In the genomic region with DNA sequence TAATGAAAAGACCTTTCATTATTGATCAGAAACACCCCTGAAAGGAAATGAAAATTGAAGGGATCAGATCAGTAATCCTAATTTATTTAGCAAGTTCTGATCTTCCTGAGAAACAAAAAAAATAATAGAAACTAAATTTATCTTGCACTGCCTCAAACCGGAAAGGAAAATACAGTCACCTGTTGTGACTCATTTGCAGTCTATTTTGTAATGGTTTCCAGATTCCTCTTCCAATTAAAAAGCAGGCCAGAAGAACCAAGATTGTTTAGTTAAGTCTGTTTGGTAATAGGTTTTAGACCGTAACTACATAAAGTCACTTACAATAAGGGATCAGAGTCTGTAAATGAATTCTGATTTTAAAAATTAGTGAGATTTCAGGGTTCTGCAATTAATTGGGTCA, we compare ENCODE assay signal across 14 cellular contexts. TPM values are rescaled to one million over a fixed set of nuclear protein-coding genes. Genes with fewer than 3 reads are reported as not detected.
DNase-seq lines count a peak whose midpoint lies in the region; ATAC-seq and TF ChIP-seq lines count a peak whose summit lies in the region.
"Had no signal": no experiment of that assay in that cellular context is flagged by ENCODE, and none has a peak within 500 bp of the region (broad histone marks: within the 10 kb centered on the region; RNA-seq: fewer than 3 reads in every experiment).

No MANE protein-coding gene starts in this region.

- POLR2A ChIA-PET in naive thymus-derived CD8-positive, alpha-beta T cell (lab: Charles Lee): interaction anchor here (0.6 to 2.6 kb wide), 2 partner anchors 50 to 1964 kb away, joined by 3 to 23 read pairs; a partner anchor contains a TSS

- ATAC-seq in T-helper 17 cell (no peak), HG02981 (IDR thresholded peaks at IDR 0.05; ENCODE audit: unreplicated experiment) (no peak), HG03469 (IDR thresholded peaks at IDR 0.05; ENCODE audit: unreplicated experiment) (no peak)
- no peak for ATAC-seq in naive thymus-derived CD8-positive, alpha-beta T cell
- ATAC-seq: stimulated activated naive CD8-positive, alpha-beta T cell treated with anti-CD3 and anti-CD28 coated beads, Interleukin-15, amount 100 ng/mL, for 72 hours had no signal

- peaks cover 57% of the 10 kb centered on the region for H3K4me1 Mint-ChIP-seq in HFFc6 (ENCODE audit: low read depth)
- H3K4me1 Mint-ChIP-seq in T-helper 17 cell: peaks cover 12% of the 10 kb centered on the region
- H3K4me1 Mint-ChIP-seq in naive thymus-derived CD8-positive, alpha-beta T cell: peaks cover 8 to 26% (median 14%) of the 10 kb centered on the region in 4 donors

- H3K27me3 Mint-ChIP-seq in HFFc6 (ENCODE audit: insufficient read depth) (no peaks in the 10 kb centered on the region), T-helper 17 cell (peaks cover 5% of the 10 kb centered on the region)
- peaks cover 0 to 9% (median 0%) of the 10 kb centered on the region in 5 donors for H3K27me3 Mint-ChIP-seq in naive thymus-derived CD8-positive, alpha-beta T cell
- H3K27me3 Mint-ChIP-seq: CD4-positive, alpha-beta T cell; central memory CD8-positive, alpha-beta T cell; stimulated activated naive CD8-positive, alpha-beta T cell treated with anti-CD3 and anti-CD28 coated beads, Interleukin-15, amount 100 ng/mL, for 72 hours had no signal

- H3K4me3 ChIP-seq in fibroblast of villous mesenchyme (ENCODE audit: low read depth, low read length): no peak overlapping the region

- peak overlapping the region; percentile 75 for H3K4me3 Mint-ChIP-seq in HFFc6
- H3K4me3 Mint-ChIP-seq in T-helper 17 cell: no peak overlapping the region
- H3K4me3 Mint-ChIP-seq in naive thymus-derived CD8-positive, alpha-beta T cell: no peak overlapping the region
- H3K4me3 Mint-ChIP-seq: CD4-positive, alpha-beta T cell; central memory CD8-positive, alpha-beta T cell; stimulated activated naive CD8-positive, alpha-beta T cell treated with anti-CD3 and anti-CD28 coated beads, Interleukin-15, amount 100 ng/mL, for 72 hours; T-helper 1 cell treated with Interleukin-12 subunit alpha and Interleukin-12 subunit beta and Interleukin-4 antibody, amounts not matched to agents 30 μg/mL and 1 μg/mL, for 36 hours had no signal

- H3K27ac Mint-ChIP-seq in HFFc6: peak overlapping the region; percentile 86
- peak overlapping the region; percentile 16 for H3K27ac Mint-ChIP-seq in T-helper 17 cell
- H3K27ac Mint-ChIP-seq in naive thymus-derived CD8-positive, alpha-beta T cell: peak overlapping the region in 1 of 10 donors; percentile 93
- H3K27ac Mint-ChIP-seq: CD4-positive, alpha-beta T cell; stimulated activated naive CD8-positive, alpha-beta T cell treated with anti-CD3 and anti-CD28 coated beads, Interleukin-15, amount 100 ng/mL, for 72 hours had no signal

- DNase-seq in AG09319 (ENCODE audit: extremely low read depth, low read depth) (peak; percentile 49), HFFc6 (peak; percentile 89), T-helper 17 cell (no peak), fibroblast of villous mesenchyme (ENCODE audit: low read depth) (peak; percentile 37), NCI-H510A (lab: John Stamatoyannopoulos, UW) (no peak)
- DNase-seq in naive thymus-derived CD8-positive, alpha-beta T cell: no peak
- DNase-seq: activated effector memory CD4-positive, alpha-beta T cell treated with Interleukin-2 at 50 U/mL for 16 hours; CD4-positive, alpha-beta T cell; NCI-H187; stimulated activated naive CD8-positive, alpha-beta T cell treated with anti-CD3 and anti-CD28 coated beads, Interleukin-15, amount 100 ng/mL, for 72 hours had no signal

- no peak for TF ChIP-seq CTCF in AG09319 (IDR thresholded peaks at IDR 0.05; ENCODE audit: low read depth, low read length)
- no peak for TF ChIP-seq CTCF in HFFc6 (IDR thresholded peaks at IDR 0.05)
- no peak for TF ChIP-seq CTCF in fibroblast of villous mesenchyme (IDR thresholded peaks at IDR 0.05; ENCODE audit: insufficient read depth, low read depth, low read length)

- H3K36me3 Mint-ChIP-seq in HFFc6 (ENCODE audit: low read depth) (peaks cover 4% of the 10 kb centered on the region; the same call in 1 of the 2 replicates), T-helper 17 cell (ENCODE audit: low read depth) (peaks cover 2% of the 10 kb centered on the region)
- no peaks in the 10 kb centered on the region for H3K36me3 Mint-ChIP-seq in naive thymus-derived CD8-positive, alpha-beta T cell

- H3K9me3 Mint-ChIP-seq in HFFc6: no peaks in the 10 kb centered on the region; the same call in 1 of the 2 replicates
- no peaks in the 10 kb centered on the region for H3K9me3 Mint-ChIP-seq in naive thymus-derived CD8-positive, alpha-beta T cell
- H3K9me3 Mint-ChIP-seq: CD4-positive, alpha-beta T cell; central memory CD8-positive, alpha-beta T cell; stimulated activated naive CD8-positive, alpha-beta T cell treated with anti-CD3 and anti-CD28 coated beads, Interleukin-15, amount 100 ng/mL, for 72 hours; T-helper 1 cell treated with Interleukin-12 subunit alpha and Interleukin-12 subunit beta and Interleukin-4 antibody, amounts not matched to agents 30 μg/mL and 1 μg/mL, for 36 hours had no signal

- no peaks in the 10 kb centered on the region for H3K9me3 ChIP-seq in T-helper 17 cell (ENCODE audit: control insufficient read depth, low read length, poor library complexity, severe bottlenecking)

RNA-seq across cellular contexts. Expression of a gene that starts 49.7 kb away (rescaled TPM):
- total RNA-seq in HFFc6 (2021; fragmentation: NEBNext Ultra II Directional; extraction: Animal tissue kit (Norgen Biotek cat#: 25700)): 10 to 100 TPM; 17.3 to 28.2 (median 22.0) TPM
- total RNA-seq in T-helper 17 cell: 100 to 1,000 TPM; 101 to 120 TPM
- 19.0 and 29.8 TPM in 2 replicates for total RNA-seq in fibroblast of villous mesenchyme
- total RNA-seq in naive thymus-derived CD8-positive, alpha-beta T cell: 100 to 1,000 TPM; 101 TPM
- polyA plus RNA-seq in naive thymus-derived CD8-positive, alpha-beta T cell: 10 to 100 TPM in 1 of 3 donors, 1 to 10 TPM in 2; 9.0 to 13.1 (median 9.6) TPM

Comparison
In these comparisons a context has a peak if more than half of its experiments do, and no peak if none do; other contexts are left out.
1. DNase-seq: peak in AG09319 (single experiment), HFFc6 (single experiment) and fibroblast of villous mesenchyme (single experiment); none in T-helper 17 cell (0 of 3), NCI-H510A (single experiment) and naive thymus-derived CD8-positive, alpha-beta T cell (0 of 10).